ENCODE assay signal across 24 cellular contexts in the genomic region with DNA sequence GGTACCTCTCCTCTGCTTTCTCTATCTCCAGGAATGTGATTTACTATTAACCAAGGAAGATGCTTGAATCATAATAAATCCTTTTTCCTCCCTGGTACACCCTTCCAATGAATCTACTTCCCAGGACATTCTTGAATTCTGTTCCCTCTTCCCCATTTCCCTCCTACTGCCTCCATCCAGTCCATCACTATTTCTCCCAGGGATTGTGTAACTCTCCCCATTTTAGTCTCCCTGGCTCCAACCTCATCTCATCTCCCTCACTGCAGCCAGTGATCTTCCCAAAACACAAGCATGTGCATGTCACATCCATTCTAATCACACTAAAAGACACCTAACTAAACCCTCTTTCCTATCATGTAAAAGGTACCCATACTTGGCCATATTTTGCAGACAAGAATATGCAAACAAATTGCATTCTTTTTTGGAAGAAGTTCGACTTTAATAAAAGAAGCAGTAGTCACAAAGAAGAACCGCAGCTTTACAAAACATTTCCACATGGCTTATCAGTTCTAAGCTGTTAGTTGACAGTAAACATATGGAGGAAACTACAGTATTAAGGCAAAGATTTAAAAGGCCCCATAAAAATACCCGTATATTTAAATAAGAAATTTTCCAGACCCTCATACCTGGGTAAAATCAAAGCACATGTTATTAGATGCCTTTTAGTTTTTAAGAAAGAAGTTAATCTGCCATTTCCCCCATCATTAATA.
"Had no signal": no experiment of that assay in that cellular context is flagged by ENCODE, and none has a peak within 500 bp of the region (broad histone marks: within the 10 kb centered on the region; RNA-seq: fewer than 3 reads in every experiment).

No MANE protein-coding gene starts in this region.

- H3K36me3 Mint-ChIP-seq: activated CD8-positive, alpha-beta memory T cell treated with anti-CD3 and anti-CD28 coated beads, Interleukin-2, amount 10 ng/mL, durations not matched to agents 7 days and 5 days; activated naive CD4-positive, alpha-beta T cell treated with anti-CD3 and anti-CD28 coated beads, Interleukin-2, amount 50 U/mL, for 24 hours had no signal

- H3K4me1 ChIP-seq: esophagus squamous epithelium, tibial artery, upper lobe of right lung had no signal

- DNase-seq: activated B cell treated with CpG ODN at 0.5 μM for 24 hours; activated CD8-positive, alpha-beta memory T cell treated with anti-CD3 and anti-CD28 coated beads, Interleukin-2, amount 10 ng/mL, durations not matched to agents 7 days and 5 days; activated CD8-positive, alpha-beta T cell treated with anti-CD3 and anti-CD28 coated beads, Interleukin-2, amount 10 ng/mL, durations not matched to agents 7 days and 5 days; activated naive CD8-positive, alpha-beta T cell treated with anti-CD3 and anti-CD28 coated beads, Interleukin-2, amount 50 U/mL, for 24 hours; activated T-cell treated with anti-CD3 and anti-CD28 coated beads, Interleukin-2, amount 50 U/mL, for 48 hours; dermis blood vessel endothelial cell; effector CD8-positive, alpha-beta T cell; esophagus squamous epithelium; heart left ventricle; nephron progenitor cell; sigmoid colon; small intestine; stimulated activated CD4-positive, alpha-beta T cell treated with anti-CD3 and anti-CD28 coated beads, Interleukin-15, amount 100 ng/mL, for 24 hours; stimulated activated naive CD4-positive, alpha-beta T cell; T-helper 1 cell; tibial artery; upper lobe of right lung had no signal

- H3K27me3 ChIP-seq: esophagus squamous epithelium, heart left ventricle, neutrophil, sigmoid colon, suprapubic skin, tibial artery, upper lobe of right lung had no signal

- H3K27ac ChIP-seq: epithelial cell of prostate, esophagus squamous epithelium, heart left ventricle, neutrophil, sigmoid colon, suprapubic skin, tibial artery, upper lobe of right lung had no signal

- H3K27ac Mint-ChIP-seq: activated B cell treated with CpG ODN at 0.5 μM for 24 hours; activated CD8-positive, alpha-beta memory T cell treated with anti-CD3 and anti-CD28 coated beads, Interleukin-2, amount 10 ng/mL, durations not matched to agents 7 days and 5 days; activated CD8-positive, alpha-beta T cell treated with anti-CD3 and anti-CD28 coated beads, Interleukin-2, amount 10 ng/mL, durations not matched to agents 7 days and 5 days; activated naive CD4-positive, alpha-beta T cell treated with anti-CD3 and anti-CD28 coated beads, Interleukin-2, amount 50 U/mL, for 24 hours; activated naive CD8-positive, alpha-beta T cell treated with anti-CD3 and anti-CD28 coated beads, Interleukin-2, amount 50 U/mL, for 24 hours; activated T-helper 2 cell treated with anti-CD3 and anti-CD28 coated beads, Interferon-gamma antibody, Interleukin-2, Interleukin-4, amounts not matched to agents 10 μg/mL and 5 μg/mL and 100 μg/mL, durations not matched to agents 14 hours and 24 hours and 36 hours; nephron progenitor cell; T-helper 2 cell treated with Interferon-gamma antibody and Interleukin-4, amounts not matched to agents 5 μg/mL and 100 μg/mL, for 36 hours had no signal

- ATAC-seq: activated CD8-positive, alpha-beta memory T cell treated with anti-CD3 and anti-CD28 coated beads, Interleukin-2, amount 10 ng/mL, durations not matched to agents 7 days and 5 days; activated CD8-positive, alpha-beta T cell treated with anti-CD3 and anti-CD28 coated beads, Interleukin-2, amount 10 ng/mL, durations not matched to agents 7 days and 5 days; activated naive CD8-positive, alpha-beta T cell treated with anti-CD3 and anti-CD28 coated beads, Interleukin-2, amount 50 U/mL, for 24 hours; left lobe of liver; upper lobe of right lung had no signal

- H3K36me3 ChIP-seq: esophagus squamous epithelium, heart left ventricle, neutrophil, sigmoid colon, suprapubic skin, tibial artery, upper lobe of right lung had no signal

- H3K9me3 ChIP-seq: esophagus squamous epithelium, heart left ventricle, neutrophil, sigmoid colon, suprapubic skin, tibial artery, upper lobe of right lung had no signal

- H3K27me3 Mint-ChIP-seq: activated naive CD8-positive, alpha-beta T cell treated with anti-CD3 and anti-CD28 coated beads, Interleukin-2, amount 50 U/mL, for 24 hours had no signal

- H3K4me1 Mint-ChIP-seq: activated B cell treated with CpG ODN at 0.5 μM for 24 hours; activated CD8-positive, alpha-beta memory T cell treated with anti-CD3 and anti-CD28 coated beads, Interleukin-2, amount 10 ng/mL, durations not matched to agents 7 days and 5 days; activated naive CD4-positive, alpha-beta T cell treated with anti-CD3 and anti-CD28 coated beads, Interleukin-2, amount 50 U/mL, for 24 hours; activated naive CD8-positive, alpha-beta T cell treated with anti-CD3 and anti-CD28 coated beads, Interleukin-2, amount 50 U/mL, for 24 hours had no signal

- H3K4me3 Mint-ChIP-seq: activated B cell treated with CpG ODN at 0.5 μM for 24 hours; activated CD8-positive, alpha-beta memory T cell treated with anti-CD3 and anti-CD28 coated beads, Interleukin-2, amount 10 ng/mL, durations not matched to agents 7 days and 5 days; activated CD8-positive, alpha-beta T cell treated with anti-CD3 and anti-CD28 coated beads, Interleukin-2, amount 10 ng/mL, durations not matched to agents 7 days and 5 days; activated naive CD4-positive, alpha-beta T cell treated with anti-CD3 and anti-CD28 coated beads, Interleukin-2, amount 50 U/mL, for 24 hours; activated naive CD8-positive, alpha-beta T cell treated with anti-CD3 and anti-CD28 coated beads, Interleukin-2, amount 50 U/mL, for 24 hours; nephron progenitor cell; T-helper 2 cell treated with Interferon-gamma antibody and Interleukin-4, amounts not matched to agents 5 μg/mL and 100 μg/mL, for 36 hours had no signal

- H3K4me3 ChIP-seq: esophagus squamous epithelium, heart left ventricle, sigmoid colon, suprapubic skin, tibial artery, upper lobe of right lung had no signal

- H3K9me3 Mint-ChIP-seq: activated B cell treated with CpG ODN at 0.5 μM for 24 hours; activated naive CD4-positive, alpha-beta T cell treated with anti-CD3 and anti-CD28 coated beads, Interleukin-2, amount 50 U/mL, for 24 hours; activated naive CD8-positive, alpha-beta T cell treated with anti-CD3 and anti-CD28 coated beads, Interleukin-2, amount 50 U/mL, for 24 hours; activated T-helper 2 cell treated with anti-CD3 and anti-CD28 coated beads, Interferon-gamma antibody, Interleukin-2, Interleukin-4, amounts not matched to agents 10 μg/mL and 5 μg/mL and 100 μg/mL, durations not matched to agents 14 hours and 24 hours and 36 hours; nephron progenitor cell; T-helper 2 cell treated with Interferon-gamma antibody and Interleukin-4, amounts not matched to agents 5 μg/mL and 100 μg/mL, for 36 hours had no signal
